In genomic region chr2:189413249-189413648, GRCh38 we compare ENCODE assay signal across 20 cellular contexts. TPM values are rescaled to one million over a fixed set of nuclear protein-coding genes. Genes with fewer than 3 reads are reported as not detected.
DNase-seq lines count a peak whose midpoint lies in the region; ATAC-seq and TF ChIP-seq lines count a peak whose summit lies in the region.
"Had no signal": no experiment of that assay in that cellular context is flagged by ENCODE, and none has a peak within 500 bp of the region (broad histone marks: within the 10 kb centered on the region; RNA-seq: fewer than 3 reads in every experiment).

No MANE protein-coding gene starts in this region.

- POLR2A ChIA-PET in MCF 10A (lab: Yijun Ruan, JAX): interaction anchor here (0.8 to 1.4 kb wide), 3 partner anchors 10 to 269 kb away, joined by 3 to 5 read pairs (median 5); no protein-coding TSS in a partner anchor

- no peak for DNase-seq in MCF 10A (ENCODE audit: unreplicated experiment)
- DNase-seq in breast epithelium (ENCODE audit: low spot score in 2 of 2): no peak
- no peak for DNase-seq in mesothelial cell of epicardium (ENCODE audit: low spot score in 2 of 2, unreplicated experiment in 2 of 2)
- no peak for DNase-seq in sigmoid colon
- no peak for DNase-seq in vagina (ENCODE audit: extremely low spot score in 2 of 2)
- DNase-seq in ACHN: no peak
- DNase-seq: 8988T, DMS53, EL, GF-D8, NCI-H1092, NCI-H1436, NCI-H187 treated with DMSO at 0.1 percent for 48 hours, NCI-H2227 treated with DMSO at 0.1 percent for 48 hours, NCI-H510A had no signal

- intact Hi-C loops in MCF 10A (cut with micrococcal nuclease): loop anchor here (2.0 to 5.0 kb wide), 2 partner anchors 66 to 111 kb away; no protein-coding TSS in a partner anchor
- intact Hi-C loops in breast epithelium (cut with DNase I; ENCODE audit: low total_unique reads): no loop called here
- intact Hi-C loops in sigmoid colon (cut with DNase I): loop anchor here (2.0 to 5.0 kb wide), 6 partner anchors 66 to 890 kb away; partner anchors contain the start of gene COL5A2
- intact Hi-C loops in vagina (cut with DNase I): loop anchor here (5.0 kb wide), 1 partner anchor 896 kb away; no protein-coding TSS in a partner anchor

- 82 to 86% methylated on average over 4 of the region's 4 CpGs for WGBS in sigmoid colon, 2 donors

- TF ChIP-seq POLR2A in breast epithelium (IDR thresholded peaks at IDR 0.05) (no peak), sigmoid colon (IDR thresholded peaks at IDR 0.05) (no peak), vagina (IDR thresholded peaks at IDR 0.05) (no peak)

- H3K4me3 Mint-ChIP-seq in MCF 10A (ENCODE audit: unreplicated experiment): no peak overlapping the region
- no peak overlapping the region for H3K4me3 Mint-ChIP-seq in mesothelial cell of epicardium

- in situ Hi-C loops in ACHN (cut with HindIII; ENCODE audit: low pct_ligation_motif_present, low pct_unique_long_range_greater_than_20kb, low sequenced_read_pairs): no loop called here

- H3K27ac Mint-ChIP-seq in MCF 10A (ENCODE audit: low read depth, unreplicated experiment): peak overlapping the region; percentile 29
- H3K27ac Mint-ChIP-seq in mesothelial cell of epicardium: peak overlapping the region; percentile 85

- H3K4me3 ChIP-seq in breast epithelium (no peak overlapping the region), sigmoid colon (no peak overlapping the region), vagina (no peak overlapping the region)
- H3K4me3 ChIP-seq: SJSA1 had no signal

- H3K36me3 ChIP-seq in breast epithelium (no peaks in the 10 kb centered on the region), sigmoid colon (no peaks in the 10 kb centered on the region), vagina (no peaks in the 10 kb centered on the region)
- H3K36me3 ChIP-seq: SJSA1 had no signal

- H3K36me3 Mint-ChIP-seq in MCF 10A (ENCODE audit: insufficient read depth, unreplicated experiment) (no peaks in the 10 kb centered on the region), mesothelial cell of epicardium (no peaks in the 10 kb centered on the region)

- no peak overlapping the region for H3K27ac ChIP-seq in breast epithelium
- H3K27ac ChIP-seq in sigmoid colon: peak overlapping the region; percentile 55 to 84 (median 82)
- H3K27ac ChIP-seq in vagina: peak overlapping the region; percentile 63
- H3K27ac ChIP-seq: C4-2B, SJSA1 had no signal

- no peaks in the 10 kb centered on the region for H3K9me3 ChIP-seq in breast epithelium
- no peaks in the 10 kb centered on the region for H3K9me3 ChIP-seq in sigmoid colon
- no peaks in the 10 kb centered on the region for H3K9me3 ChIP-seq in vagina
- H3K9me3 ChIP-seq: SJSA1 had no signal

- H3K4me1 Mint-ChIP-seq in MCF 10A (ENCODE audit: insufficient read depth, unreplicated experiment): peaks cover 17% of the 10 kb centered on the region
- H3K4me1 Mint-ChIP-seq in mesothelial cell of epicardium: peaks cover 39% of the 10 kb centered on the region

- BruUV-seq in MCF 10A (replicated peaks; lab: Mats Ljungman, UMichigan): no TSS peak

- CTCF ChIA-PET in MCF 10A (lab: Yijun Ruan, JAX): interaction anchor here (0.7 to 2.0 kb wide), 10 partner anchors 9 to 1832 kb away, joined by 3 to 10 read pairs (median 4); no protein-coding TSS in a partner anchor

- H3K4me1 ChIP-seq in breast epithelium: no peaks in the 10 kb centered on the region
- H3K4me1 ChIP-seq in sigmoid colon: peaks cover 0 to 45% (median 28%) of the 10 kb centered on the region in 4 donors
- peaks cover 13% of the 10 kb centered on the region for H3K4me1 ChIP-seq in vagina

- no peaks in the 10 kb centered on the region for H3K27me3 Mint-ChIP-seq in MCF 10A (ENCODE audit: insufficient read depth, unreplicated experiment)
- H3K27me3 Mint-ChIP-seq in mesothelial cell of epicardium (ENCODE audit: low read depth): no peaks in the 10 kb centered on the region

- no peak for TF ChIP-seq EP300 in sigmoid colon (IDR thresholded peaks at IDR 0.05)

- ATAC-seq in HG03354 (IDR thresholded peaks at IDR 0.05; ENCODE audit: poor library complexity, severe bottlenecking, unreplicated experiment): no peak
- ATAC-seq in GM19463 (IDR thresholded peaks at IDR 0.05; ENCODE audit: unreplicated experiment): no peak
- ATAC-seq: Right ventricle myocardium inferior had no signal

- H3K9me3 Mint-ChIP-seq in MCF 10A (ENCODE audit: unreplicated experiment) (no peaks in the 10 kb centered on the region), mesothelial cell of epicardium (peaks cover 9% of the 10 kb centered on the region)

- TF ChIP-seq CTCF in MCF 10A (IDR thresholded peaks at IDR 0.05; ENCODE audit: unreplicated experiment) (no peak), breast epithelium (IDR thresholded peaks at IDR 0.05) (no peak), mesothelial cell of epicardium (IDR thresholded peaks at IDR 0.05; ENCODE audit: unreplicated experiment) (no peak), sigmoid colon (IDR thresholded peaks at IDR 0.05) (no peak), vagina (IDR thresholded peaks at IDR 0.05) (no peak)

- H3K27me3 ChIP-seq in breast epithelium (no peaks in the 10 kb centered on the region), sigmoid colon (no peaks in the 10 kb centered on the region), vagina (no peaks in the 10 kb centered on the region)
- H3K27me3 ChIP-seq: SJSA1 had no signal

RNA-seq across cellular contexts. Expression of gene WDR75, which starts 28.0 kb away (rescaled TPM):
- total RNA-seq in MCF 10A (2022): 50.3 and 52.5 TPM in 2 replicates
- total RNA-seq in breast epithelium: 10 to 100 TPM; 40.0 to 52.4 (median 45.2) TPM
- total RNA-seq in mesothelial cell of epicardium: 58.2 to 61.4 TPM (median 60.7 TPM) in 3 replicates
- 10 to 100 TPM; 25.8 to 43.5 (median 32.4) TPM for total RNA-seq in sigmoid colon
- polyA plus RNA-seq in sigmoid colon: 10 to 100 TPM in 1 of 3 donors, 1 to 10 TPM in 2; 7.6 to 18.4 (median 9.6) TPM
- total RNA-seq in vagina: 30.7 TPM

Comparison
In these comparisons a context has a peak if more than half of its experiments do, and no peak if none do; other contexts are left out.
1. H3K27ac ChIP-seq: peak in sigmoid colon (4 of 4) and vagina (single experiment); none in breast epithelium (0 of 2).